Comparison of ENCODE assay signal across 35 cellular contexts in the genomic region with DNA sequence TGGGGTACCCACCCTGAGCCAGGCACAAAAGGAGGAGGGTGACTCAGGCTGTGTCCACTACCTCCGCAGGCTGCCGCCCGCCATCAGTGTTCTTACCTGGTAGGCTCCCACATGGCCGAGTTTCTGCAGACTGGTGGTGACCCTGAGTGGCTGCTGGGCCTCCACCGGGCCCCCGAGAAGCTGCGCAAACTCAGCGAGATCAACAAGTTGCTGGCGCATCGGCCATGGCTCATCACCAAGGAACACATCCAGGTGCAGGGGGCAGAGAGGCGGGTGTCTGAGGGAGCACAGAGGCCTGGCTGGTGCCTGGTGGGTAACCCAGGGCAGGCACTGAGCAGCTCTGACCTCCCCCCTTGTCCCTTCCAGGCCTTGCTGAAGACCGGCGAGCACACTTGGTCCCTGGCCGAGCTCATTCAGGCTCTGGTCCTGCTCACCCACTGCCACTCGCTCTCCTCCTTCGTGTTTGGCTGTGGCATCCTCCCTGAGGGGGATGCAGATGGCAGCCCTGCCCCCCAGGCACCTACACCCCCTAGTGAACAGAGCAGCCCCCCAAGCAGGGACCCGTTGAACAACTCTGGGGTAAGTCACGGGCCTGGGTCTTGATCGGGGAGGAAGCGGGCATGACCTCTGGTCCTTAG.
"Had no signal": no experiment of that assay in that cellular context is flagged by ENCODE, and none has a peak within 500 bp of the region (broad histone marks: within the 10 kb centered on the region; RNA-seq: fewer than 3 reads in every experiment).

No MANE protein-coding gene starts in this region.

- H3K27ac ChIP-seq: ascending aorta, breast epithelium, esophagus muscularis mucosa, foreskin keratinocyte, gastrocnemius medialis, WERI-Rb-1 had no signal

- DNase-seq: activated B cell treated with CpG ODN at 0.5 μM for 24 hours; activated CD4-positive, alpha-beta memory T cell treated with anti-CD3 and anti-CD28 coated beads for 36 hours; activated CD4-positive, alpha-beta T cell treated with anti-CD3 and anti-CD28 coated beads for 36 hours; activated CD4-positive, alpha-beta T cell treated with anti-CD3 and anti-CD28 coated beads, Interleukin-2, amount 10 ng/mL, durations not matched to agents 24 days and 14 days; activated CD8-positive, alpha-beta memory T cell treated with anti-CD3 and anti-CD28 coated beads, Interleukin-2, amount 10 ng/mL, durations not matched to agents 7 days and 5 days; activated CD8-positive, alpha-beta memory T cell treated with anti-CD3 and anti-CD28 coated beads, Interleukin-2, amount 50 U/mL, for 4 hours; activated CD8-positive, alpha-beta T cell treated with anti-CD3 and anti-CD28 coated beads, Interleukin-2, amount 10 ng/mL, durations not matched to agents 7 days and 5 days; activated gamma-delta T cell; activated naive CD4-positive, alpha-beta T cell; activated naive CD4-positive, alpha-beta T cell treated with anti-CD3 and anti-CD28 coated beads, Interleukin-2, amount 10 ng/mL, durations not matched to agents 7 days and 5 days; activated naive CD8-positive, alpha-beta T cell treated with anti-CD3 and anti-CD28 coated beads, Interleukin-2, amount 10 ng/mL, durations not matched to agents 7 days and 5 days; activated T-cell treated with anti-CD3 and anti-CD28 coated beads, Interleukin-2, amount 50 U/mL, for 24 hours; activated T-cell treated with anti-CD3 and anti-CD28 coated beads, Interleukin-2, amount 50 U/mL, for 72 hours; cortex of kidney; dermis blood vessel endothelial cell; effector CD4-positive, alpha-beta T cell; effector memory CD8-positive, alpha-beta T cell; erythroblast; foreskin keratinocyte; gastrocnemius medialis; glutamatergic neuron; T-helper 1 cell; T-helper 17 cell; T1000; WERI-Rb-1 had no signal

- FAIRE-seq: colon had no signal

- H3K4me3 ChIP-seq: ascending aorta, breast epithelium, cardiac muscle cell, esophagus muscularis mucosa, gastrocnemius medialis had no signal

- H3K27ac Mint-ChIP-seq: activated B cell treated with CpG ODN at 0.5 μM for 24 hours; activated CD4-positive, alpha-beta memory T cell treated with anti-CD3 and anti-CD28 coated beads for 36 hours; activated CD4-positive, alpha-beta T cell treated with anti-CD3 and anti-CD28 coated beads for 36 hours; activated CD4-positive, alpha-beta T cell treated with anti-CD3 and anti-CD28 coated beads, Interleukin-2, amount 10 ng/mL, durations not matched to agents 24 days and 14 days; activated CD8-positive, alpha-beta memory T cell treated with anti-CD3 and anti-CD28 coated beads, Interleukin-2, amount 10 ng/mL, durations not matched to agents 7 days and 5 days; activated CD8-positive, alpha-beta T cell treated with anti-CD3 and anti-CD28 coated beads, Interleukin-2, amount 10 ng/mL, durations not matched to agents 7 days and 5 days; activated naive CD4-positive, alpha-beta T cell treated with anti-CD3 and anti-CD28 coated beads, Interleukin-2, amount 10 ng/mL, durations not matched to agents 7 days and 5 days; activated naive CD8-positive, alpha-beta T cell treated with anti-CD3 and anti-CD28 coated beads, Interleukin-2, amount 10 ng/mL, durations not matched to agents 7 days and 5 days; activated T-cell treated with anti-CD3 and anti-CD28 coated beads, Interleukin-2, amount 50 U/mL, for 24 hours; activated T-cell treated with anti-CD3 and anti-CD28 coated beads, Interleukin-2, amount 50 U/mL, for 72 hours; brain; effector memory CD8-positive, alpha-beta T cell; T-helper 17 cell; T-helper 2 cell treated with Interferon-gamma antibody and Interleukin-4, amounts not matched to agents 5 μg/mL and 100 μg/mL, for 36 hours had no signal

- H3K9me3 Mint-ChIP-seq: activated B cell treated with CpG ODN at 0.5 μM for 24 hours; activated CD4-positive, alpha-beta memory T cell treated with anti-CD3 and anti-CD28 coated beads for 36 hours; activated CD4-positive, alpha-beta T cell treated with anti-CD3 and anti-CD28 coated beads, Interleukin-2, amount 10 ng/mL, durations not matched to agents 24 days and 14 days; activated naive CD4-positive, alpha-beta T cell treated with anti-CD3 and anti-CD28 coated beads, Interleukin-2, amount 10 ng/mL, durations not matched to agents 7 days and 5 days; activated naive CD4-positive, alpha-beta T cell treated with anti-CD3 and anti-CD28 coated beads, Interleukin-2, amount 50 U/mL, for 72 hours; activated naive CD8-positive, alpha-beta T cell treated with anti-CD3 and anti-CD28 coated beads, Interleukin-2, amount 10 ng/mL, durations not matched to agents 7 days and 5 days; activated T-cell treated with anti-CD3 and anti-CD28 coated beads, Interleukin-2, amount 50 U/mL, for 24 hours; activated T-cell treated with anti-CD3 and anti-CD28 coated beads, Interleukin-2, amount 50 U/mL, for 72 hours; brain; central memory CD8-positive, alpha-beta T cell; effector memory CD8-positive, alpha-beta T cell; T-helper 2 cell treated with Interferon-gamma antibody and Interleukin-4, amounts not matched to agents 5 μg/mL and 100 μg/mL, for 36 hours had no signal

- H3K9me3 ChIP-seq: ascending aorta, breast epithelium, esophagus muscularis mucosa, gastrocnemius medialis had no signal

- H3K4me3 Mint-ChIP-seq: activated B cell treated with CpG ODN at 0.5 μM for 24 hours; activated CD4-positive, alpha-beta memory T cell treated with anti-CD3 and anti-CD28 coated beads for 36 hours; activated CD4-positive, alpha-beta T cell treated with anti-CD3 and anti-CD28 coated beads for 36 hours; activated CD4-positive, alpha-beta T cell treated with anti-CD3 and anti-CD28 coated beads, Interleukin-2, amount 10 ng/mL, durations not matched to agents 24 days and 14 days; activated CD8-positive, alpha-beta memory T cell treated with anti-CD3 and anti-CD28 coated beads, Interleukin-2, amount 10 ng/mL, durations not matched to agents 7 days and 5 days; activated CD8-positive, alpha-beta T cell treated with anti-CD3 and anti-CD28 coated beads, Interleukin-2, amount 10 ng/mL, durations not matched to agents 7 days and 5 days; activated naive CD4-positive, alpha-beta T cell treated with anti-CD3 and anti-CD28 coated beads, Interleukin-2, amount 10 ng/mL, durations not matched to agents 7 days and 5 days; activated naive CD8-positive, alpha-beta T cell treated with anti-CD3 and anti-CD28 coated beads, Interleukin-2, amount 10 ng/mL, durations not matched to agents 7 days and 5 days; activated T-cell treated with anti-CD3 and anti-CD28 coated beads, Interleukin-2, amount 50 U/mL, for 24 hours; activated T-cell treated with anti-CD3 and anti-CD28 coated beads, Interleukin-2, amount 50 U/mL, for 72 hours; brain; central memory CD8-positive, alpha-beta T cell; effector memory CD8-positive, alpha-beta T cell; T-helper 17 cell; T-helper 2 cell treated with Interferon-gamma antibody and Interleukin-4, amounts not matched to agents 5 μg/mL and 100 μg/mL, for 36 hours had no signal

- H3K4me1 ChIP-seq: ascending aorta, foreskin keratinocyte, gastrocnemius medialis had no signal

- H3K4me1 Mint-ChIP-seq: activated B cell treated with CpG ODN at 0.5 μM for 24 hours; activated CD4-positive, alpha-beta T cell treated with anti-CD3 and anti-CD28 coated beads for 36 hours; activated CD4-positive, alpha-beta T cell treated with anti-CD3 and anti-CD28 coated beads, Interleukin-2, amount 10 ng/mL, durations not matched to agents 24 days and 14 days; activated CD8-positive, alpha-beta memory T cell treated with anti-CD3 and anti-CD28 coated beads, Interleukin-2, amount 10 ng/mL, durations not matched to agents 7 days and 5 days; activated naive CD4-positive, alpha-beta T cell treated with anti-CD3 and anti-CD28 coated beads, Interleukin-2, amount 10 ng/mL, durations not matched to agents 7 days and 5 days; activated naive CD8-positive, alpha-beta T cell treated with anti-CD3 and anti-CD28 coated beads, Interleukin-2, amount 10 ng/mL, durations not matched to agents 7 days and 5 days had no signal

- ATAC-seq: activated CD4-positive, alpha-beta T cell treated with anti-CD3 and anti-CD28 coated beads for 36 hours; activated CD4-positive, CD25-positive, alpha-beta regulatory T cell treated with anti-CD3 and anti-CD28 coated beads, Interleukin-2, amount 50 U/mL, for 24 hours; activated CD8-positive, alpha-beta memory T cell treated with anti-CD3 and anti-CD28 coated beads, Interleukin-2, amount 10 ng/mL, durations not matched to agents 7 days and 5 days; activated CD8-positive, alpha-beta T cell treated with anti-CD3 and anti-CD28 coated beads, Interleukin-2, amount 10 ng/mL, durations not matched to agents 7 days and 5 days; effector memory CD8-positive, alpha-beta T cell; foreskin keratinocyte; gastrocnemius medialis; T-helper 17 cell had no signal

- H3K27me3 Mint-ChIP-seq: activated B cell treated with CpG ODN at 0.5 μM for 24 hours; activated CD4-positive, alpha-beta memory T cell treated with anti-CD3 and anti-CD28 coated beads for 36 hours; activated CD4-positive, alpha-beta T cell treated with anti-CD3 and anti-CD28 coated beads for 36 hours; activated CD4-positive, alpha-beta T cell treated with anti-CD3 and anti-CD28 coated beads, Interleukin-2, amount 10 ng/mL, durations not matched to agents 24 days and 14 days; activated CD8-positive, alpha-beta memory T cell treated with anti-CD3 and anti-CD28 coated beads, Interleukin-2, amount 10 ng/mL, durations not matched to agents 7 days and 5 days; activated naive CD4-positive, alpha-beta T cell treated with anti-CD3 and anti-CD28 coated beads, Interleukin-2, amount 10 ng/mL, durations not matched to agents 7 days and 5 days; activated naive CD8-positive, alpha-beta T cell treated with anti-CD3 and anti-CD28 coated beads, Interleukin-2, amount 10 ng/mL, durations not matched to agents 7 days and 5 days; activated T-cell treated with anti-CD3 and anti-CD28 coated beads, Interleukin-2, amount 50 U/mL, for 24 hours; brain; central memory CD8-positive, alpha-beta T cell; effector memory CD8-positive, alpha-beta T cell; T-helper 17 cell had no signal

- H3K27me3 ChIP-seq: ascending aorta, breast epithelium, cardiac muscle cell, esophagus muscularis mucosa, foreskin keratinocyte, gastrocnemius medialis had no signal
